In genomic region chr13:43767351-43767901, GRCh38 we compare ENCODE assay signal across 15 cellular contexts. TPM values are rescaled to one million over a fixed set of nuclear protein-coding genes. Genes with fewer than 3 reads are reported as not detected.
DNase-seq lines count a peak whose midpoint lies in the region; ATAC-seq, FAIRE-seq and TF ChIP-seq lines count a peak whose summit lies in the region.
"Had no signal": no experiment of that assay in that cellular context is flagged by ENCODE, and none has a peak within 500 bp of the region (broad histone marks: within the 10 kb centered on the region; RNA-seq: fewer than 3 reads in every experiment).

No MANE protein-coding gene starts in this region.

- POLR2A ChIA-PET in HepG2 (lab: Yijun Ruan, JAX) = no interaction called here
- POLR2A ChIA-PET in activated CD4-positive, alpha-beta T cell treated with anti-CD3 and anti-CD28 coated beads, Interleukin-2, amount 10 ng/mL, durations not matched to agents 7 days and 5 days (lab: Charles Lee) = no interaction called here

- H3K9ac ChIP-seq in liver (ENCODE audit: low read depth in 1 of 2, low read length in 2 of 2) (no peak overlapping the region), HepG2 (ENCODE audit: insufficient read depth, low read depth, low read length) (no peak overlapping the region), muscle layer of colon (ENCODE audit: low read length) (no peak overlapping the region)
- H3K9ac ChIP-seq: parathyroid adenoma had no signal

- FAIRE-seq in HepG2 (lab: Jason Lieb, UNC) = no peak
- FAIRE-seq: GM18507 had no signal

- no peak for TF ChIP-seq RAD21 in liver (IDR thresholded peaks at IDR 0.05)
- no peak for TF ChIP-seq RAD21 in HepG2 (CRISPR knock-in tag; IDR thresholded peaks at IDR 0.05)

- no peak overlapping the region for H3K4me3 Mint-ChIP-seq in activated CD4-positive, alpha-beta T cell treated with anti-CD3 and anti-CD28 coated beads, Interleukin-2, amount 10 ng/mL, durations not matched to agents 7 days and 5 days
- H3K4me3 Mint-ChIP-seq: type B pancreatic cell had no signal

- no peak overlapping the region for H2AFZ ChIP-seq in HepG2 (ENCODE audit: low read length)
- H2AFZ ChIP-seq: parathyroid adenoma had no signal

- ATAC-seq in HepG2 = no peak
- no peak for ATAC-seq in GM21526 (IDR thresholded peaks at IDR 0.05; ENCODE audit: low FRiP score, unreplicated experiment)
- ATAC-seq: foreskin keratinocyte, left colon had no signal

- TF ChIP-seq EP300 in HepG2 (IDR thresholded peaks at IDR 0.05; ENCODE audit: low read depth in 2 of 2, low read length in 2 of 2) (no peak), HepG2 (CRISPR knock-in tag; IDR thresholded peaks at IDR 0.05; ENCODE audit: borderline replicate concordance) (no peak)

- H3K4me2 ChIP-seq in HepG2 (ENCODE audit: low read depth, low read length) = no peak overlapping the region

- WGBS in liver = 62% methylated on average over 2 of the region's 2 CpGs
- WGBS in HepG2 (ENCODE audit: low lambda C conversion rate) = 0% methylated on average over 2 of the region's 2 CpGs

- no peaks in the 10 kb centered on the region for H3K79me2 ChIP-seq in HepG2 (ENCODE audit: insufficient read depth, low read length)
- H3K79me2 ChIP-seq: parathyroid adenoma had no signal

- no peaks in the 10 kb centered on the region for H4K20me1 ChIP-seq in HepG2 (ENCODE audit: insufficient read depth, low read length)

- no peak for TF ChIP-seq CTCF in liver (IDR thresholded peaks at IDR 0.05; ENCODE audit: low read depth, low read length, missing input control)
- TF ChIP-seq CTCF in HepG2 (CRISPR knock-in tag; IDR thresholded peaks at IDR 0.05) = no peak
- TF ChIP-seq CTCF in uterus (IDR thresholded peaks at IDR 0.05) = no peak

- H3K27ac ChIP-seq in liver (ENCODE audit: low read depth in 1 of 2, low read length in 2 of 2) (no peak overlapping the region), HepG2 (ENCODE audit: extremely low read length, insufficient read depth, low read length) (no peak overlapping the region), muscle layer of colon (ENCODE audit: low read depth, low read length) (peak overlapping the region; percentile 28), uterus (no peak overlapping the region)
- H3K27ac ChIP-seq: foreskin keratinocyte, HL-60, parathyroid adenoma had no signal

- H3K4me1 ChIP-seq in liver (ENCODE audit: control insufficient read depth in 4 of 4, insufficient read depth in 4 of 4, low read length in 3 of 4) = no peaks in the 10 kb centered on the region
- no peaks in the 10 kb centered on the region for H3K4me1 ChIP-seq in HepG2 (ENCODE audit: insufficient read depth, low read length)
- H3K4me1 ChIP-seq in muscle layer of colon (ENCODE audit: insufficient read depth, low read length) = peaks cover 71% of the 10 kb centered on the region
- no peaks in the 10 kb centered on the region for H3K4me1 ChIP-seq in uterus
- H3K4me1 ChIP-seq: foreskin keratinocyte, parathyroid adenoma had no signal

- H3K4me1 Mint-ChIP-seq in activated CD4-positive, alpha-beta T cell treated with anti-CD3 and anti-CD28 coated beads, Interleukin-2, amount 10 ng/mL, durations not matched to agents 7 days and 5 days = peaks cover 3% of the 10 kb centered on the region

- no peaks in the 10 kb centered on the region for H3K9me3 Mint-ChIP-seq in activated CD4-positive, alpha-beta T cell treated with anti-CD3 and anti-CD28 coated beads, Interleukin-2, amount 10 ng/mL, durations not matched to agents 7 days and 5 days
- H3K9me3 Mint-ChIP-seq: type B pancreatic cell had no signal

- CTCF ChIA-PET in HepG2 (lab: Yijun Ruan, JAX; ENCODE audit: low intra/inter-chr PET ratio, low total read pairs) = no interaction called here
- CTCF ChIA-PET in activated CD4-positive, alpha-beta T cell treated with anti-CD3 and anti-CD28 coated beads, Interleukin-2, amount 10 ng/mL, durations not matched to agents 7 days and 5 days (lab: Charles Lee) = no interaction called here

- H3K9me3 ChIP-seq in liver (ENCODE audit: control insufficient read depth in 4 of 4, low read length in 3 of 4) = no peaks in the 10 kb centered on the region
- H3K9me3 ChIP-seq in HepG2 (ENCODE audit: low read length) = no peaks in the 10 kb centered on the region
- no peaks in the 10 kb centered on the region for H3K9me3 ChIP-seq in muscle layer of colon (ENCODE audit: low read length)
- H3K9me3 ChIP-seq in uterus = no peaks in the 10 kb centered on the region

- in situ Hi-C loops in HepG2 (cut with HindIII; ENCODE audit: extremely low pct_ligation_motif_present, low pct_unique_long_range_greater_than_20kb) = no loop called here

- BruUV-seq in HepG2 (replicated peaks; lab: Mats Ljungman, UMichigan) = no TSS peak

- TF ChIP-seq POLR2A in HepG2 (IDR thresholded peaks at IDR 0.05; ENCODE audit: insufficient read depth in 1 of 2, low read depth in 2 of 2, low read length in 2 of 2) = no peak
- TF ChIP-seq POLR2A in uterus (IDR thresholded peaks at IDR 0.05) = no peak

- no peaks in the 10 kb centered on the region for H3K27me3 ChIP-seq in liver (ENCODE audit: control insufficient read depth in 4 of 4, insufficient read depth in 4 of 4, low read length in 3 of 4)
- no peaks in the 10 kb centered on the region for H3K27me3 ChIP-seq in HepG2 (ENCODE audit: control insufficient read depth in 1 of 2, insufficient read depth in 2 of 2, low read length in 2 of 2)
- H3K27me3 ChIP-seq in muscle layer of colon (ENCODE audit: control insufficient read depth in 1 of 2, insufficient read depth in 2 of 2, low read length in 2 of 2) = no peaks in the 10 kb centered on the region
- H3K27me3 ChIP-seq in uterus = no peaks in the 10 kb centered on the region
- H3K27me3 ChIP-seq: foreskin keratinocyte had no signal

- no peak overlapping the region for H3K27ac Mint-ChIP-seq in activated CD4-positive, alpha-beta T cell treated with anti-CD3 and anti-CD28 coated beads, Interleukin-2, amount 10 ng/mL, durations not matched to agents 7 days and 5 days
- H3K27ac Mint-ChIP-seq: type B pancreatic cell had no signal

- no peak overlapping the region for H3K4me3 ChIP-seq in liver (ENCODE audit: low read depth in 1 of 3, low read length in 3 of 3)
- H3K4me3 ChIP-seq in HepG2 (replicated peaks in 1 of 3; ENCODE audit: insufficient read depth in 1 of 3, low read depth in 2 of 3, low read length in 3 of 3) = no peak overlapping the region
- H3K4me3 ChIP-seq in muscle layer of colon (ENCODE audit: low read depth in 1 of 2, low read length in 2 of 2) = peak overlapping the region in 1 of 2 donors; percentile 1
- H3K4me3 ChIP-seq in uterus = no peak overlapping the region

- peaks cover 5% of the 10 kb centered on the region for H3K27me3 Mint-ChIP-seq in activated CD4-positive, alpha-beta T cell treated with anti-CD3 and anti-CD28 coated beads, Interleukin-2, amount 10 ng/mL, durations not matched to agents 7 days and 5 days
- H3K27me3 Mint-ChIP-seq: type B pancreatic cell had no signal

- H3K36me3 Mint-ChIP-seq in activated CD4-positive, alpha-beta T cell treated with anti-CD3 and anti-CD28 coated beads, Interleukin-2, amount 10 ng/mL, durations not matched to agents 7 days and 5 days (ENCODE audit: low read depth) = no peaks in the 10 kb centered on the region
- H3K36me3 Mint-ChIP-seq: type B pancreatic cell had no signal

- DNase-seq in HepG2 (ENCODE audit: low spot score) = no peak
- peak; percentile 48 for DNase-seq in fibroblast of gingiva (ENCODE audit: low read depth)
- DNase-seq in uterus = peak; percentile 15 to 19
- DNase-seq in activated CD4-positive, alpha-beta T cell treated with anti-CD3 and anti-CD28 coated beads, Interleukin-2, amount 10 ng/mL, durations not matched to agents 7 days and 5 days = no peak
- no peak for DNase-seq in foreskin melanocyte
- DNase-seq: activated effector memory CD4-positive, alpha-beta T cell treated with Interleukin-2 at 50 U/mL for 16 hours had no signal

- intact Hi-C loops in HepG2 (cut with micrococcal nuclease; ENCODE audit: unreplicated experiment) = no loop called here
- intact Hi-C loops in uterus (cut with DNase I; ENCODE audit: low total_unique reads) = no loop called here

- H3K36me3 ChIP-seq in liver (ENCODE audit: control insufficient read depth in 4 of 4, insufficient read depth in 3 of 4, low read depth in 1 of 4, low read length in 3 of 4) (no peaks in the 10 kb centered on the region), HepG2 (replicated peaks in 1 of 2; ENCODE audit: control insufficient read depth in 1 of 2, insufficient read depth in 2 of 2, low read length in 2 of 2) (no peaks in the 10 kb centered on the region), muscle layer of colon (ENCODE audit: insufficient read depth, low read length) (no peaks in the 10 kb centered on the region), uterus (no peaks in the 10 kb centered on the region)

TF ChIP-seq in liver, 16 proteins besides CTCF, POLR2A, EP300 and RAD21 (continues in another document):
- peak; percentile 46 for TF ChIP-seq NR2F2 (IDR thresholded peaks at IDR 0.05)

RNA-seq across cellular contexts. Expression of gene ENOX1, which starts 19.3 kb away (rescaled TPM):
- total RNA-seq in liver (under 1 TPM; 0.08 to 0.33 TPM), HepG2 (2016; rRNA removed; fragmentation: Illumina TruSeq; extraction: Trizol) (not detected in 2 replicates), uterus (10 to 100 TPM in 1 of 4 donors, 1 to 10 TPM in 3; 3.6 to 18.7 (median 5.7) TPM)
- polyA plus RNA-seq in liver (under 1 TPM in 1 of 2 donors, not detected in 1; 0.02 TPM), HepG2 (2011; rRNA removed) (0.05 TPM in 1 of 2 replicates, not detected in the other)
- not detected in 2 replicates for total RNA-seq in HepG2 (2016; cell fraction: cytosol; rRNA removed; fragmentation: Illumina TruSeq; extraction: Trizol; ENCODE audit: low read depth)
- total RNA-seq in HepG2 (2016; cell fraction: insoluble cytoplasmic fraction; rRNA removed; fragmentation: Illumina TruSeq; extraction: Trizol) = not detected in 2 replicates
- total RNA-seq in HepG2 (2016; cell fraction: membrane; rRNA removed; fragmentation: Illumina TruSeq; extraction: Trizol) = not detected in 2 replicates
- total RNA-seq in HepG2 (2016; cell fraction: nucleus; rRNA removed; fragmentation: Illumina TruSeq; extraction: Trizol) = not detected in 2 replicates
- 0.01 and 0.03 TPM in 2 replicates for polyA plus RNA-seq in HepG2 (2011; cell fraction: cytosol; rRNA removed)
- not detected in 2 replicates for polyA plus RNA-seq in HepG2 (2011; cell fraction: nucleus; rRNA removed)
- not detected in 2 replicates for polyA plus RNA-seq in HepG2 (2012)
- not detected in 2 replicates for polyA plus RNA-seq in HepG2 (2016; cell fraction: cytosol; fragmentation: Illumina TruSeq; extraction: Trizol; ENCODE audit: low read depth)
- not detected in 2 replicates for polyA plus RNA-seq in HepG2 (2016; cell fraction: insoluble cytoplasmic fraction; fragmentation: Illumina TruSeq; extraction: Trizol; ENCODE audit: low read depth)
- polyA plus RNA-seq in HepG2 (2016; cell fraction: membrane; fragmentation: Illumina TruSeq; extraction: Trizol; ENCODE audit: low read depth) = not detected in 2 replicates
- not detected in 2 replicates for polyA plus RNA-seq in HepG2 (2016; cell fraction: nucleus; fragmentation: Illumina TruSeq; extraction: Trizol; ENCODE audit: insufficient read depth, low read depth)
- polyA minus RNA-seq in HepG2 (2011; rRNA and poly(A)+ RNA removed; ENCODE audit: low replicate concordance) = 0.08 and 4.3 TPM in 2 replicates
- polyA minus RNA-seq in HepG2 (2011; cell fraction: cytosol; rRNA and poly(A)+ RNA removed) = not detected in 2 replicates
- polyA minus RNA-seq in HepG2 (2011; cell fraction: nucleus; rRNA and poly(A)+ RNA removed) = 0.39 TPM in 1 of 2 replicates, not detected in the other
- under 1 TPM; 0.07 to 0.19 TPM for total RNA-seq in activated CD4-positive, alpha-beta T cell treated with anti-CD3 and anti-CD28 coated beads, Interleukin-2, amount 10 ng/mL, durations not matched to agents 7 days and 5 days

Comparison
In these comparisons a context has a peak if more than half of its experiments do, and no peak if none do; other contexts are left out.
1. DNase-seq: peak in fibroblast of gingiva (single experiment) and uterus (2 of 2); none in HepG2 (single experiment), activated CD4-positive, alpha-beta T cell treated with anti-CD3 and anti-CD28 coated beads, Interleukin-2, amount 10 ng/mL, durations not matched to agents 7 days and 5 days (single experiment) and foreskin melanocyte (single experiment).